In the genomic region with DNA sequence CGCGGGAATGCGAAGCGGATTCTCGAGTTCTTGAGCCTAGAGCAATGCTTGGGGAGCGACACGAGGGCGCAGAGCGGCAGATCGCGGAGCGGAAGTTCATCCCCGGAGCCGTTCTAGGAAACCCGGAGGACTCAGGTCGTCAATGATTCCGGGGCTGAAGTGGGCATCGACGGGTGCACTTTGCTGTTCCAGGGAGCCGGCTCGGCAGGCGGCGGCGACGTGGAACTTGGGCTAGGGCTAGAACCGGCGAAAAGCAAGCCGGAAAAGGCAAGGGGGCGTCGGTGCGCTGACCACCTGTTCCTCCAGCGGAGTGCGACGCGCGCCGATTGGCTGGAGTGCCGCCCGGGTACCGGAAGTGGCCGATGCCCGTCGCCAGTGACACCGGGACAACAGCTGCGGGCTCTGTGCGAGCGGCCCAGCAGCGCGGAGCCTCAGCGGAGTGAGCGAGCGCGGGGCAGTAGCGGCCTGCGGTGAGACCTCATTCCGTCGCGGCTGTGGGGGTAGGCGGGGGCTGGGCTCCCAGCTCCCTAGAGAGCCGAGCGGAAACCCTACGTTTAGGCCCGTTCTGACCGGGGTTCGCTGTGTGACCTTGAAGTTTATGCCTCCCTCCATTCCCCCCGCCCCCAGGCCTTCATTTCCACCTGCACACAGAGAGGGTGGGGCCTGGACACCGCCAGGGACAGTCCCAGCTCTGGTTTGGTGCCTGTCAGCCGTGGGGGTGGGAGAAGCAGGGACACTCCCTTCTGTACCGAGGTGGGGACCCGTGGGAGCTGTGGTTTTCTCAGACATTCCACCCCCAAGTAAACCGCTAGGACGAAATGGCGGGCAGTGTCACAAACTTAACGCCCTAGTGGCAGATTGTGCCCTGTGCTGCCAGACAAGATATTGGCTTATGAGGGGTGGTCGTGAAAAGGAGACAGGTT, we compare ENCODE assay signal across 8 cellular contexts. TPM values are rescaled to one million over a fixed set of nuclear protein-coding genes. Genes with fewer than 3 reads are reported as not detected.
DNase-seq lines count a peak whose midpoint lies in the region; ATAC-seq, FAIRE-seq and TF ChIP-seq lines count a peak whose summit lies in the region.

A gene (plus strand): TSS at position 362 of the 923 bp plus-strand sequence. CDS start 13,038 bp downstream, outside the sequence.

- H3K27ac ChIP-seq in WERI-Rb-1 (peak within 1 kb of the TSS; percentile 92), mammary epithelial cell (ENCODE audit: insufficient read depth, low read depth, low read length) (no peak within 1 kb of the TSS), kidney (ENCODE audit: low read depth in 2 of 2, low read length in 2 of 2) (peak within 1 kb of the TSS; percentile 69 to 82), MM.1S (ENCODE audit: low read length) (no peak within 1 kb of the TSS)

- no peaks in the 10 kb centered on the region for H3K27me3 ChIP-seq in WERI-Rb-1 (ENCODE audit: insufficient read depth, low read depth, severe bottlenecking)
- no peaks in the 10 kb centered on the region for H3K27me3 ChIP-seq in mammary epithelial cell (ENCODE audit: insufficient read depth, low read length)
- H3K27me3 ChIP-seq in MM.1S (replicated peaks; ENCODE audit: insufficient read depth, low read length), result no peaks in the 10 kb centered on the region

- no peak within 1 kb of the TSS for H3K9ac ChIP-seq in mammary epithelial cell (ENCODE audit: insufficient read depth, low read length)
- H3K9ac ChIP-seq in kidney (ENCODE audit: low read length in 2 of 2), result peak within 1 kb of the TSS; percentile 68 to 83
- no peak within 1 kb of the TSS for H3K9ac ChIP-seq in MM.1S (ENCODE audit: low read length)

- no peak for FAIRE-seq in kidney (lab: Jason Lieb, UNC)

- H3K4me3 ChIP-seq in WERI-Rb-1 (ENCODE audit: low read depth, low read length) (peak within 1 kb of the TSS; percentile 83), mammary epithelial cell (replicated peaks in 1 of 3; ENCODE audit: insufficient read depth in 1 of 3, low read depth in 2 of 3, low read length in 3 of 3) (peak within 1 kb of the TSS; percentile 37 to 66 (median 52)), kidney (ENCODE audit: low read length in 2 of 2) (peak within 1 kb of the TSS; percentile 83 to 85), MM.1S (ENCODE audit: low read length) (no peak within 1 kb of the TSS)

- H3K4me2 ChIP-seq in mammary epithelial cell (ENCODE audit: insufficient read depth, low read depth, low read length) (peak within 1 kb of the TSS; percentile 76), MM.1S (ENCODE audit: low read depth, low read length) (no peak within 1 kb of the TSS)

- peak; percentile 79 for ATAC-seq in GM21786 (IDR thresholded peaks at IDR 0.05; ENCODE audit: unreplicated experiment)

- in situ Hi-C loops in mammary epithelial cell (cut with MboI; ENCODE audit: low sequenced_read_pairs in 2 of 2), result no loop called here

- intact Hi-C loops in mammary epithelial cell (cut with micrococcal nuclease) (no loop called here), kidney (cut with DNase I) (no loop called here)

- H3K4me1 ChIP-seq in mammary epithelial cell (ENCODE audit: insufficient read depth, low read length) (peaks cover 9% of the 10 kb centered on the region), kidney (ENCODE audit: control insufficient read depth in 1 of 2, insufficient read depth in 1 of 2, low read depth in 1 of 2, low read length in 2 of 2) (peaks cover 4 to 8% of the 10 kb centered on the region in 2 donors), MM.1S (ENCODE audit: low read length) (no peaks in the 10 kb centered on the region)

- H3K79me2 ChIP-seq in mammary epithelial cell (ENCODE audit: insufficient read depth, low read length) (no peaks in the 10 kb centered on the region), MM.1S (ENCODE audit: low read length) (no peaks in the 10 kb centered on the region)

- H3F3A ChIP-seq in MM.1S (ENCODE audit: insufficient read depth, low read length), result no peaks in the 10 kb centered on the region

- H2AFZ ChIP-seq in mammary epithelial cell (ENCODE audit: low read depth, low read length) (peak within 1 kb of the TSS; percentile 97), MM.1S (ENCODE audit: low read length) (no peak within 1 kb of the TSS)

- dilution Hi-C loops in mammary epithelial cell (cut with HindIII; ENCODE audit: low sequenced_read_pairs), result loop anchor here (5.0 kb wide), 1 partner anchor 104 kb away; no protein-coding TSS in a partner anchor

- DNase-seq in ELF-1 (ENCODE audit: low read depth, low spot score) (peak; percentile 6), NCI-H1417 treated with DMSO at 0.1 percent for 48 hours (lab: John Stamatoyannopoulos, UW) (peak; percentile 26), WERI-Rb-1 (peak; percentile 92), mammary epithelial cell (peak; percentile 58), kidney (peak; percentile 94), MM.1S (no peak)
- peak; percentile 88 for DNase-seq in stimulated activated CD4-positive, alpha-beta T cell treated with anti-CD3 and anti-CD28 coated beads, Interleukin-15, amount 100 ng/mL, for 24 hours

- BruUV-seq in mammary epithelial cell (replicated peaks; lab: Mats Ljungman, UMichigan), result no TSS peak

- H3K9me2 ChIP-seq in MM.1S (replicated peaks; ENCODE audit: insufficient read depth, low read length), result no peaks in the 10 kb centered on the region

- 7% methylated on average over 57 of the region's 75 CpGs for WGBS in mammary epithelial cell (ENCODE audit: low coverage, missing lambda C conversion rate)

- CTCF ChIA-PET in mammary epithelial cell (lab: Charles Lee; ENCODE audit: low non-redundant PET), result interaction anchor here (0.6 kb wide), 1 partner anchor 43 kb away, joined by 19 read pairs; a partner anchor contains a TSS

- H3K9me3 ChIP-seq in WERI-Rb-1 (ENCODE audit: severe bottlenecking), result peaks cover 5% of the 10 kb centered on the region
- peaks cover 19% of the 10 kb centered on the region for H3K9me3 ChIP-seq in mammary epithelial cell (replicated peaks; ENCODE audit: insufficient read depth, low read length)
- H3K9me3 ChIP-seq in kidney (ENCODE audit: control insufficient read depth in 1 of 2, low read length in 2 of 2), result peaks cover 2 to 12% of the 10 kb centered on the region in 2 donors
- no peaks in the 10 kb centered on the region for H3K9me3 ChIP-seq in MM.1S (replicated peaks; ENCODE audit: insufficient read depth, low read length)

- H4K20me1 ChIP-seq in mammary epithelial cell (ENCODE audit: insufficient read depth, low read length) (no peaks in the 10 kb centered on the region), MM.1S (ENCODE audit: insufficient read depth, low read length) (no peaks in the 10 kb centered on the region)

- TF ChIP-seq CTCF in WERI-Rb-1 (IDR thresholded peaks at IDR 0.05; ENCODE audit: low read depth, low read length) (peak; percentile 6; the same call in 1 of the 2 replicates), mammary epithelial cell (conservative IDR thresholded peaks at IDR 0.05 in 1 of 2, IDR thresholded peaks at IDR 0.05 in 1 of 2; ENCODE audit: extremely low read depth in 1 of 2, insufficient read depth in 1 of 2, low read depth in 1 of 2, low read length in 2 of 2) (no peak), kidney (IDR thresholded peaks at IDR 0.05; ENCODE audit: borderline replicate concordance, extremely low read depth, insufficient read depth) (peak; percentile 1), MM.1S (IDR thresholded peaks at IDR 0.05; ENCODE audit: low read length) (no peak)

- H3K36me3 ChIP-seq in WERI-Rb-1 (peaks cover 3% of the 10 kb centered on the region), mammary epithelial cell (ENCODE audit: insufficient read depth, low read length) (no peaks in the 10 kb centered on the region), kidney (ENCODE audit: control insufficient read depth in 1 of 2, insufficient read depth in 2 of 2, low read length in 2 of 2) (peaks cover 0 to 10% of the 10 kb centered on the region in 2 donors), MM.1S (replicated peaks; ENCODE audit: insufficient read depth, low read length) (no peaks in the 10 kb centered on the region)

RNA-seq across cellular contexts. Expression of the gene that starts here (rescaled TPM):
- total RNA-seq in mammary epithelial cell, result 1 to 10 TPM in 1 of 2 donors, under 1 TPM in 1; 0.09 to 3.0 TPM
- polyA plus RNA-seq in mammary epithelial cell, result 0.40 TPM
- polyA minus RNA-seq in mammary epithelial cell, result 1.0 TPM
- total RNA-seq in kidney, result 10.0 TPM
- 3.4 TPM for polyA plus RNA-seq in kidney (ENCODE audit: insufficient read depth, low read depth, low replicate concordance)

Comparison
In these comparisons a context has a peak if more than half of its experiments do, and no peak if none do; other contexts are left out.
1. H3K27ac ChIP-seq: peak in WERI-Rb-1 (single experiment) and kidney (2 of 2); none in mammary epithelial cell (single experiment) and MM.1S (single experiment).
2. CTCF ChIP-seq: peak in WERI-Rb-1 (single experiment) and kidney (single experiment); none in mammary epithelial cell (0 of 2) and MM.1S (single experiment).
3. H3K9ac ChIP-seq: peak in kidney (2 of 2); none in mammary epithelial cell (single experiment) and MM.1S (single experiment).